20 cellular contexts compared by ENCODE assay signal in genomic region chr20:63360850-63361497, GRCh38. TPM values are rescaled to one million over a fixed set of nuclear protein-coding genes. Genes with fewer than 3 reads are reported as not detected.
A peak's percentile ranks its signal among the peaks of the same experiment; 100 is the strongest.
DNase-seq lines count a peak whose midpoint lies in the region; ATAC-seq and TF ChIP-seq lines count a peak whose summit lies in the region.
"Had no signal": no experiment of that assay in that cellular context is flagged by ENCODE, and none has a peak within 500 bp of the region (broad histone marks: within the 10 kb centered on the region; RNA-seq: fewer than 3 reads in every experiment).

Gene CHRNA4, minus strand, starts transcription at chr20:63361349. Its CDS starts 184 bp downstream, at chr20:63361165.

- DNase-seq in DMS53 (lab: John Stamatoyannopoulos, UW) (peak; percentile 37), DMS53 treated with DMSO at 0.1 percent for 48 hours (lab: John Stamatoyannopoulos, UW; ENCODE audit: unreplicated experiment) (no peak), HEK293T (ENCODE audit: extremely low spot score) (peak; percentile 49), endodermal cell (peak; percentile 72), mesendoderm (no peak)
- DNase-seq in activated naive CD4-positive, alpha-beta T cell treated with anti-CD3 and anti-CD28 coated beads, Interleukin-2, amount 10 ng/mL, durations not matched to agents 7 days and 5 days = no peak
- DNase-seq in stimulated activated naive B cell treated with anti-CD40 and anti-IgM and Interleukin-4, amounts not matched to agents 10 μg/mL and 1 μg/mL and 100 μg/mL, for 72 hours = no peak
- DNase-seq: 8988T; activated CD4-positive, CD25-positive, alpha-beta regulatory T cell treated with anti-CD3 and anti-CD28 coated beads, Interleukin-2, amount 50 U/mL, for 72 hours; activated T-cell treated with anti-CD3 and anti-CD28 coated beads, Interleukin-2, amount 50 U/mL, for 24 hours; MM.1S; NCI-H510A; Peyer's patch; T-helper 1 cell had no signal

- peaks cover 20% of the 10 kb centered on the region for H3K27me3 Mint-ChIP-seq in endodermal cell (ENCODE audit: insufficient read depth)
- H3K27me3 Mint-ChIP-seq in activated naive CD4-positive, alpha-beta T cell treated with anti-CD3 and anti-CD28 coated beads, Interleukin-2, amount 10 ng/mL, durations not matched to agents 7 days and 5 days = peaks cover 56% of the 10 kb centered on the region
- peaks cover 46 to 61% of the 10 kb centered on the region in 2 donors for H3K27me3 Mint-ChIP-seq in stimulated activated naive B cell treated with anti-CD40 and anti-IgM and Interleukin-4, amounts not matched to agents 10 μg/mL and 1 μg/mL and 100 μg/mL, for 72 hours

- no peaks in the 10 kb centered on the region for H3K79me1 ChIP-seq in mesendoderm (ENCODE audit: low read length)

- no peak within 1 kb of the TSS for H4K8ac ChIP-seq in mesendoderm (ENCODE audit: low read depth, low read length)

- no peaks in the 10 kb centered on the region for H3K36me3 Mint-ChIP-seq in endodermal cell (ENCODE audit: low read depth)
- H3K36me3 Mint-ChIP-seq in activated naive CD4-positive, alpha-beta T cell treated with anti-CD3 and anti-CD28 coated beads, Interleukin-2, amount 10 ng/mL, durations not matched to agents 7 days and 5 days = peaks cover 2% of the 10 kb centered on the region
- peaks cover 0 to 3% of the 10 kb centered on the region in 2 donors for H3K36me3 Mint-ChIP-seq in stimulated activated naive B cell treated with anti-CD40 and anti-IgM and Interleukin-4, amounts not matched to agents 10 μg/mL and 1 μg/mL and 100 μg/mL, for 72 hours

- H3K9me3 Mint-ChIP-seq in endodermal cell = no peaks in the 10 kb centered on the region
- H3K9me3 Mint-ChIP-seq in activated naive CD4-positive, alpha-beta T cell treated with anti-CD3 and anti-CD28 coated beads, Interleukin-2, amount 10 ng/mL, durations not matched to agents 7 days and 5 days = no peaks in the 10 kb centered on the region
- H3K9me3 Mint-ChIP-seq in stimulated activated naive B cell treated with anti-CD40 and anti-IgM and Interleukin-4, amounts not matched to agents 10 μg/mL and 1 μg/mL and 100 μg/mL, for 72 hours = peaks cover 0 to 3% of the 10 kb centered on the region in 2 donors
- H3K9me3 Mint-ChIP-seq: activated T-cell treated with anti-CD3 and anti-CD28 coated beads, Interleukin-2, amount 50 U/mL, for 24 hours; central memory CD8-positive, alpha-beta T cell had no signal

- H3K4me3 ChIP-seq in endodermal cell (ENCODE audit: low read length) (no peak within 1 kb of the TSS), mesendoderm (ENCODE audit: low read length) (no peak within 1 kb of the TSS)
- H3K4me3 ChIP-seq: lung, Peyer's patch, skin epidermis had no signal

- H3K79me2 ChIP-seq in mesendoderm (ENCODE audit: control insufficient read depth, insufficient read depth, low read length) = no peaks in the 10 kb centered on the region

- no peak within 1 kb of the TSS for H3K4ac ChIP-seq in mesendoderm (ENCODE audit: low read depth, low read length)

- H3K9me3 ChIP-seq in endodermal cell (ENCODE audit: control insufficient read depth, low read length) = no peaks in the 10 kb centered on the region
- H3K9me3 ChIP-seq: neutrophil, Peyer's patch had no signal

- H3K56ac ChIP-seq in mesendoderm (ENCODE audit: low read length) = peak within 1 kb of the TSS; percentile 42

- no peak within 1 kb of the TSS for H3K23ac ChIP-seq in mesendoderm (ENCODE audit: low read length)

- H4K5ac ChIP-seq in mesendoderm (ENCODE audit: low read length) = no peak within 1 kb of the TSS

- POLR2A ChIA-PET in HEK293T (lab: Yijun Ruan, JAX) = no interaction called here

- H3K9ac ChIP-seq in endodermal cell (ENCODE audit: extremely low read depth, low read length, poor library complexity, severe bottlenecking) = no peak within 1 kb of the TSS
- H3K9ac ChIP-seq in mesendoderm (ENCODE audit: low read length) = no peak within 1 kb of the TSS

- H3K4me2 ChIP-seq in mesendoderm (ENCODE audit: low read length) = peak within 1 kb of the TSS; percentile 44

- no peak for TF ChIP-seq CTCF in endodermal cell (conservative IDR thresholded peaks at IDR 0.05)

- H3K18ac ChIP-seq in mesendoderm (ENCODE audit: low read length) = no peak within 1 kb of the TSS

- H3K4me1 ChIP-seq in endodermal cell (ENCODE audit: control insufficient read depth, insufficient read depth, low read length) (no peaks in the 10 kb centered on the region), mesendoderm (ENCODE audit: control insufficient read depth, low read depth, low read length) (no peaks in the 10 kb centered on the region)

- H3K27ac ChIP-seq in endodermal cell (ENCODE audit: low read depth, low read length) = no peak within 1 kb of the TSS
- H3K27ac ChIP-seq in mesendoderm (ENCODE audit: low read depth, low read length) = no peak within 1 kb of the TSS
- H3K27ac ChIP-seq: neutrophil, Peyer's patch, skin epidermis had no signal

- H2AK5ac ChIP-seq in mesendoderm (ENCODE audit: low read length) = no peak within 1 kb of the TSS

- no peak within 1 kb of the TSS for H3K27ac Mint-ChIP-seq in endodermal cell
- H3K27ac Mint-ChIP-seq in activated naive CD4-positive, alpha-beta T cell treated with anti-CD3 and anti-CD28 coated beads, Interleukin-2, amount 10 ng/mL, durations not matched to agents 7 days and 5 days = no peak within 1 kb of the TSS
- H3K27ac Mint-ChIP-seq in stimulated activated naive B cell treated with anti-CD40 and anti-IgM and Interleukin-4, amounts not matched to agents 10 μg/mL and 1 μg/mL and 100 μg/mL, for 72 hours = no peak within 1 kb of the TSS
- H3K27ac Mint-ChIP-seq: activated T-cell treated with anti-CD3 and anti-CD28 coated beads, Interleukin-2, amount 50 U/mL, for 24 hours had no signal

- no peak within 1 kb of the TSS for H2BK15ac ChIP-seq in mesendoderm (replicated peaks; ENCODE audit: low read depth)

- no peak within 1 kb of the TSS for H2BK120ac ChIP-seq in mesendoderm (ENCODE audit: low read depth, low read length)

- H3K4me3 Mint-ChIP-seq in endodermal cell = no peak within 1 kb of the TSS
- no peak within 1 kb of the TSS for H3K4me3 Mint-ChIP-seq in activated naive CD4-positive, alpha-beta T cell treated with anti-CD3 and anti-CD28 coated beads, Interleukin-2, amount 10 ng/mL, durations not matched to agents 7 days and 5 days
- H3K4me3 Mint-ChIP-seq in stimulated activated naive B cell treated with anti-CD40 and anti-IgM and Interleukin-4, amounts not matched to agents 10 μg/mL and 1 μg/mL and 100 μg/mL, for 72 hours = no peak within 1 kb of the TSS
- H3K4me3 Mint-ChIP-seq: activated T-cell treated with anti-CD3 and anti-CD28 coated beads, Interleukin-2, amount 50 U/mL, for 24 hours; central memory CD8-positive, alpha-beta T cell had no signal

- no peak within 1 kb of the TSS for H2BK5ac ChIP-seq in mesendoderm (ENCODE audit: low read length)

- 1 to 2% methylated on average over 19 to 66 of the region's 76 CpGs for WGBS in endodermal cell (ENCODE audit: insufficient coverage in 1 of 2, insufficient read length in 1 of 2), 2 experiments
- no CpG with 5 or more reads among the region's 76 CpGs for WGBS in mesendoderm (ENCODE audit: extremely low coverage, insufficient coverage, low lambda C conversion rate)

- ATAC-seq in stimulated activated naive B cell treated with anti-CD40 and anti-IgM and Interleukin-4, amounts not matched to agents 10 μg/mL and 1 μg/mL and 100 μg/mL, for 72 hours (replicated peaks) = no peak
- no peak for ATAC-seq in GM18517 (IDR thresholded peaks at IDR 0.05; ENCODE audit: unreplicated experiment)
- ATAC-seq: HCT116 had no signal

- peaks cover 8% of the 10 kb centered on the region for H3K4me1 Mint-ChIP-seq in endodermal cell
- no peaks in the 10 kb centered on the region for H3K4me1 Mint-ChIP-seq in activated naive CD4-positive, alpha-beta T cell treated with anti-CD3 and anti-CD28 coated beads, Interleukin-2, amount 10 ng/mL, durations not matched to agents 7 days and 5 days
- peaks cover 5 to 6% of the 10 kb centered on the region in 2 donors for H3K4me1 Mint-ChIP-seq in stimulated activated naive B cell treated with anti-CD40 and anti-IgM and Interleukin-4, amounts not matched to agents 10 μg/mL and 1 μg/mL and 100 μg/mL, for 72 hours

- H3K27me3 ChIP-seq in endodermal cell (ENCODE audit: control insufficient read depth, insufficient read depth, low read length, poor library complexity, severe bottlenecking) (peaks cover 28% of the 10 kb centered on the region), mesendoderm (ENCODE audit: insufficient read depth, low read length, poor library complexity) (peaks cover 7% of the 10 kb centered on the region)

- CTCF ChIA-PET in HEK293T (lab: Yijun Ruan, JAX) = interaction anchor here (0.7 kb wide), 1 partner anchor 137 kb away, joined by 3 read pairs; no protein-coding TSS in a partner anchor
- CTCF ChIA-PET in activated naive CD4-positive, alpha-beta T cell treated with anti-CD3 and anti-CD28 coated beads, Interleukin-2, amount 10 ng/mL, durations not matched to agents 7 days and 5 days (lab: Charles Lee) = no interaction called here

- H3K36me3 ChIP-seq in endodermal cell (ENCODE audit: control insufficient read depth, insufficient read depth, low read length) (no peaks in the 10 kb centered on the region), mesendoderm (ENCODE audit: control insufficient read depth, insufficient read depth, low read length) (no peaks in the 10 kb centered on the region)
- H3K36me3 ChIP-seq: neutrophil, Peyer's patch had no signal

TF ChIP-seq in HEK293T, 16 proteins besides CTCF, POLR2A, EP300 and RAD21:
- no peak for TF ChIP-seq ARNT (IDR thresholded peaks at IDR 0.05)

RNA-seq across cellular contexts. Expression of gene CHRNA4, which starts in this region (rescaled TPM):
- total RNA-seq in endodermal cell = under 1 TPM in 1 of 2 donors, not detected in 1; 0.46 TPM
- 9.6 TPM for polyA plus RNA-seq in endodermal cell (2013, experiment 1 of 2)
- polyA plus RNA-seq in endodermal cell (2013, experiment 2 of 2) = 5.6 TPM
- 0.15 TPM for polyA plus RNA-seq in mesendoderm (2013, experiment 1 of 2)
- 0.13 TPM for polyA plus RNA-seq in mesendoderm (2013, experiment 2 of 2)
- total RNA-seq: Peyer's patch had no signal

Comparison
In these comparisons a context has a peak if more than half of its experiments do, and no peak if none do; other contexts are left out.
1. DNase-seq: peak in DMS53 (single experiment), HEK293T (single experiment) and endodermal cell (single experiment); none in DMS53 treated with DMSO at 0.1 percent for 48 hours (single experiment), mesendoderm (single experiment), activated naive CD4-positive, alpha-beta T cell treated with anti-CD3 and anti-CD28 coated beads, Interleukin-2, amount 10 ng/mL, durations not matched to agents 7 days and 5 days (single experiment) and stimulated activated naive B cell treated with anti-CD40 and anti-IgM and Interleukin-4, amounts not matched to agents 10 μg/mL and 1 μg/mL and 100 μg/mL, for 72 hours (single experiment).